In genomic region chr1:169236143-169236542, GRCh38 we compare ENCODE assay signal across 24 cellular contexts.
DNase-seq lines count a peak whose midpoint lies in the region; ATAC-seq, FAIRE-seq and TF ChIP-seq lines count a peak whose summit lies in the region.
"Had no signal": no experiment of that assay in that cellular context is flagged by ENCODE, and none has a peak within 500 bp of the region (broad histone marks: within the 10 kb centered on the region; RNA-seq: fewer than 3 reads in every experiment).

No MANE protein-coding gene starts in this region.

- H3K36me3 Mint-ChIP-seq in Caco-2 (ENCODE audit: insufficient read depth, unreplicated experiment): no peaks in the 10 kb centered on the region
- H3K36me3 Mint-ChIP-seq: WTC11 had no signal

- dilution Hi-C loops in endothelial cell of umbilical vein (cut with MboI; ENCODE audit: extremely low pct_ligation_motif_present, low sequenced_read_pairs): no loop called here

- H3K4me2 ChIP-seq in HepG2 (ENCODE audit: low read depth, low read length): no peak overlapping the region
- no peak overlapping the region for H3K4me2 ChIP-seq in endothelial cell of umbilical vein (ENCODE audit: insufficient read depth, low read length)
- H3K4me2 ChIP-seq: A549 had no signal

- no peaks in the 10 kb centered on the region for H4K20me1 ChIP-seq in HepG2 (ENCODE audit: insufficient read depth, low read length)
- H4K20me1 ChIP-seq in endothelial cell of umbilical vein (replicated peaks; ENCODE audit: control insufficient read depth, extremely low read depth, insufficient read depth, low read length): no peaks in the 10 kb centered on the region

- H3K36me3 ChIP-seq in liver (ENCODE audit: control insufficient read depth in 4 of 4, insufficient read depth in 3 of 4, low read depth in 1 of 4, low read length in 3 of 4) (no peaks in the 10 kb centered on the region), HepG2 (replicated peaks in 1 of 2; ENCODE audit: control insufficient read depth in 1 of 2, insufficient read depth in 2 of 2, low read length in 2 of 2) (no peaks in the 10 kb centered on the region), endothelial cell of umbilical vein (ENCODE audit: control insufficient read depth in 2 of 2, extremely low read depth in 1 of 2, insufficient read depth in 2 of 2, low read length in 2 of 2) (no peaks in the 10 kb centered on the region), upper lobe of right lung (no peaks in the 10 kb centered on the region), Caco-2 (ENCODE audit: control insufficient read depth, insufficient read depth, low read length) (no peaks in the 10 kb centered on the region)
- H3K36me3 ChIP-seq: ascending aorta, colonic mucosa had no signal

- FAIRE-seq in HepG2 (lab: Jason Lieb, UNC): no peak
- no peak for FAIRE-seq in endothelial cell of umbilical vein (lab: Jason Lieb, UNC)
- FAIRE-seq: A549 had no signal

- TF ChIP-seq EP300 in HepG2 (IDR thresholded peaks at IDR 0.05; ENCODE audit: low read depth in 2 of 2, low read length in 2 of 2) (no peak), HepG2 (CRISPR knock-in tag; IDR thresholded peaks at IDR 0.05; ENCODE audit: borderline replicate concordance) (no peak)

- TF ChIP-seq CTCF in liver (IDR thresholded peaks at IDR 0.05; ENCODE audit: low read depth, low read length, missing input control) (peak; percentile 8), HepG2 (CRISPR knock-in tag; IDR thresholded peaks at IDR 0.05) (no peak), endothelial cell of umbilical vein (IDR thresholded peaks at IDR 0.05; ENCODE audit: extremely low read depth in 1 of 2, insufficient read depth in 1 of 2, low read depth in 1 of 2, low read length in 2 of 2) (no peak), upper lobe of right lung (IDR thresholded peaks at IDR 0.05) (no peak), Caco-2 (IDR thresholded peaks at IDR 0.05; ENCODE audit: insufficient read depth in 1 of 2, low read depth in 1 of 2, low read length in 1 of 2, severe bottlenecking in 1 of 2, unreplicated experiment in 1 of 2) (no peak)

- no peak overlapping the region for H3K9ac ChIP-seq in liver (ENCODE audit: low read depth in 1 of 2, low read length in 2 of 2)
- H3K9ac ChIP-seq in HepG2 (ENCODE audit: insufficient read depth, low read depth, low read length): no peak overlapping the region
- H3K9ac ChIP-seq in endothelial cell of umbilical vein (replicated peaks; ENCODE audit: extremely low read depth, insufficient read depth, low read length): no peak overlapping the region

- in situ Hi-C loops in HepG2 (cut with HindIII; ENCODE audit: extremely low pct_ligation_motif_present, low pct_unique_long_range_greater_than_20kb): no loop called here

- H3K4me3 Mint-ChIP-seq in Caco-2 (ENCODE audit: unreplicated experiment): no peak overlapping the region
- H3K4me3 Mint-ChIP-seq: activated CD4-positive, alpha-beta memory T cell treated with anti-CD3 and anti-CD28 coated beads, Interleukin-2, amount 10 ng/mL, durations not matched to agents 7 days and 5 days; activated T-cell treated with anti-CD3 and anti-CD28 coated beads, Interleukin-2, amount 50 U/mL, for 24 hours; H9; WTC11 had no signal

- BruUV-seq in HepG2 (replicated peaks; lab: Mats Ljungman, UMichigan) (no TSS peak), endothelial cell of umbilical vein (replicated peaks; lab: Mats Ljungman, UMichigan) (no TSS peak), Caco-2 (replicated peaks; lab: Mats Ljungman, UMichigan) (no TSS peak)

- no peak for ATAC-seq in HepG2
- ATAC-seq in upper lobe of right lung: no peak
- ATAC-seq in HG02970 (IDR thresholded peaks at IDR 0.05; ENCODE audit: low FRiP score, unreplicated experiment): no peak
- ATAC-seq: A549, WTC11 had no signal

- H3K9me3 ChIP-seq in liver (ENCODE audit: control insufficient read depth in 4 of 4, low read length in 3 of 4) (no peaks in the 10 kb centered on the region), HepG2 (ENCODE audit: low read length) (no peaks in the 10 kb centered on the region), endothelial cell of umbilical vein (replicated peaks; ENCODE audit: control insufficient read depth, insufficient read depth, low read length) (no peaks in the 10 kb centered on the region), upper lobe of right lung (no peaks in the 10 kb centered on the region), Caco-2 (no peaks in the 10 kb centered on the region)
- H3K9me3 ChIP-seq: A549, ascending aorta, colonic mucosa had no signal

- TF ChIP-seq POLR2A in HepG2 (IDR thresholded peaks at IDR 0.05; ENCODE audit: insufficient read depth in 1 of 2, low read depth in 2 of 2, low read length in 2 of 2): no peak
- TF ChIP-seq POLR2A in endothelial cell of umbilical vein (IDR thresholded peaks at IDR 0.05; ENCODE audit: low read depth, low read length): no peak

- H2AFZ ChIP-seq in HepG2 (ENCODE audit: low read length) (no peak overlapping the region), endothelial cell of umbilical vein (ENCODE audit: low read depth, low read length) (no peak overlapping the region)

- H3K79me2 ChIP-seq in HepG2 (ENCODE audit: insufficient read depth, low read length) (no peaks in the 10 kb centered on the region), endothelial cell of umbilical vein (ENCODE audit: control insufficient read depth, insufficient read depth, low read length) (no peaks in the 10 kb centered on the region)

- no peaks in the 10 kb centered on the region for H3K4me1 Mint-ChIP-seq in Caco-2 (ENCODE audit: low read depth, unreplicated experiment)
- H3K4me1 Mint-ChIP-seq: activated CD4-positive, alpha-beta memory T cell treated with anti-CD3 and anti-CD28 coated beads, Interleukin-2, amount 10 ng/mL, durations not matched to agents 7 days and 5 days; WTC11 had no signal

- no peaks in the 10 kb centered on the region for H3K9me3 Mint-ChIP-seq in Caco-2 (ENCODE audit: unreplicated experiment)
- H3K9me3 Mint-ChIP-seq: activated CD4-positive, alpha-beta memory T cell treated with anti-CD3 and anti-CD28 coated beads, Interleukin-2, amount 10 ng/mL, durations not matched to agents 7 days and 5 days; activated T-cell treated with anti-CD3 and anti-CD28 coated beads, Interleukin-2, amount 50 U/mL, for 24 hours; H9; WTC11 had no signal

- intact Hi-C loops in HepG2 (cut with micrococcal nuclease; ENCODE audit: unreplicated experiment) (no loop called here), endothelial cell of umbilical vein (cut with micrococcal nuclease) (loop anchor here (5.0 kb wide), 1 partner anchor 84 kb away; no protein-coding TSS in a partner anchor), upper lobe of right lung (cut with DNase I) (no loop called here), Caco-2 (cut with micrococcal nuclease; ENCODE audit: unreplicated experiment) (no loop called here)

- CTCF ChIA-PET in HepG2 (lab: Yijun Ruan, JAX; ENCODE audit: low intra/inter-chr PET ratio, low total read pairs): no interaction called here
- CTCF ChIA-PET in endothelial cell of umbilical vein (lab: Charles Lee): interaction anchor here (0.9 kb wide), 1 partner anchor 10 kb away, joined by 3 read pairs; no protein-coding TSS in a partner anchor
- CTCF ChIA-PET in Caco-2 (lab: Charles Lee): no interaction called here

- peak overlapping the region in 1 of 2 donors; percentile 54 for H3K27ac ChIP-seq in liver (ENCODE audit: low read depth in 1 of 2, low read length in 2 of 2)
- no peak overlapping the region for H3K27ac ChIP-seq in HepG2 (ENCODE audit: extremely low read length, insufficient read depth, low read length)
- H3K27ac ChIP-seq in endothelial cell of umbilical vein (ENCODE audit: insufficient read depth, low read depth, low read length): no peak overlapping the region
- H3K27ac ChIP-seq in upper lobe of right lung: no peak overlapping the region
- H3K27ac ChIP-seq: A549, C4-2B, colonic mucosa had no signal

- DNase-seq in HepG2 (ENCODE audit: low spot score) (no peak), endothelial cell of umbilical vein (ENCODE audit: low read depth, low spot score) (peak; percentile 5), myocyte (ENCODE audit: low read depth) (peak; percentile 81), upper lobe of right lung (no peak), Caco-2 (no peak)
- DNase-seq in stimulated activated CD4-positive, alpha-beta T cell treated with anti-CD3 and anti-CD28 coated beads, Interleukin-1b, Interleukin-23, amount 100 ng/mL, for 48 hours: no peak
- DNase-seq: activated CD4-positive, alpha-beta memory T cell treated with anti-CD3 and anti-CD28 coated beads, Interleukin-2, amount 10 ng/mL, durations not matched to agents 7 days and 5 days; activated naive CD4-positive, alpha-beta T cell treated with Interleukin-2 at 50 U/mL for 16 hours; activated T-cell treated with anti-CD3 and anti-CD28 coated beads, Interleukin-2, amount 50 U/mL, for 24 hours; colonic mucosa; DMS 273 treated with DMSO at 0.1 percent for 48 hours; GF-D8; H9; NCI-H1417 treated with DMSO at 0.1 percent for 48 hours; NCI-H2171 treated with DMSO at 0.1 percent for 48 hours; NCI-H774; retina; stimulated activated naive CD4-positive, alpha-beta T cell had no signal

- H3K27me3 ChIP-seq in liver (ENCODE audit: control insufficient read depth in 4 of 4, insufficient read depth in 4 of 4, low read length in 3 of 4): no peaks in the 10 kb centered on the region
- H3K27me3 ChIP-seq in HepG2 (ENCODE audit: control insufficient read depth in 1 of 2, insufficient read depth in 2 of 2, low read length in 2 of 2): no peaks in the 10 kb centered on the region
- no peaks in the 10 kb centered on the region for H3K27me3 ChIP-seq in endothelial cell of umbilical vein (ENCODE audit: control insufficient read depth in 2 of 2, insufficient read depth in 2 of 2, low read length in 2 of 2)
- H3K27me3 ChIP-seq in upper lobe of right lung: no peaks in the 10 kb centered on the region
- H3K27me3 ChIP-seq in Caco-2 (replicated peaks; ENCODE audit: control insufficient read depth, insufficient read depth, low read length): no peaks in the 10 kb centered on the region
- H3K27me3 ChIP-seq: ascending aorta, colonic mucosa had no signal

- H3K4me1 ChIP-seq in liver (ENCODE audit: control insufficient read depth in 4 of 4, insufficient read depth in 4 of 4, low read length in 3 of 4) (peaks cover 0 to 33% (median 12%) of the 10 kb centered on the region in 4 donors), HepG2 (ENCODE audit: insufficient read depth, low read length) (no peaks in the 10 kb centered on the region), endothelial cell of umbilical vein (ENCODE audit: control insufficient read depth, extremely low read depth, insufficient read depth, low read length) (peaks cover 12% of the 10 kb centered on the region), upper lobe of right lung (no peaks in the 10 kb centered on the region), Caco-2 (no peaks in the 10 kb centered on the region)
- H3K4me1 ChIP-seq: colonic mucosa had no signal

- H3K9me1 ChIP-seq in endothelial cell of umbilical vein (replicated peaks; ENCODE audit: control insufficient read depth, extremely low read depth, insufficient read depth, low read length): no peaks in the 10 kb centered on the region

- no peak for TF ChIP-seq RAD21 in liver (IDR thresholded peaks at IDR 0.05)
- no peak for TF ChIP-seq RAD21 in HepG2 (CRISPR knock-in tag; IDR thresholded peaks at IDR 0.05)

- no peaks in the 10 kb centered on the region for H3K27me3 Mint-ChIP-seq in Caco-2 (ENCODE audit: insufficient read depth, unreplicated experiment)
- H3K27me3 Mint-ChIP-seq: activated CD4-positive, alpha-beta memory T cell treated with anti-CD3 and anti-CD28 coated beads, Interleukin-2, amount 10 ng/mL, durations not matched to agents 7 days and 5 days; activated T-cell treated with anti-CD3 and anti-CD28 coated beads, Interleukin-2, amount 50 U/mL, for 24 hours had no signal

- WGBS in liver: 21% methylated on average over 1 of the region's 1 CpG
- 94% methylated on average over 1 of the region's 1 CpG for WGBS in HepG2 (ENCODE audit: low lambda C conversion rate)

- POLR2A ChIA-PET in HepG2 (lab: Yijun Ruan, JAX): no interaction called here
- POLR2A ChIA-PET in endothelial cell of umbilical vein (lab: Charles Lee): no interaction called here
- POLR2A ChIA-PET in Caco-2 (lab: Charles Lee): no interaction called here

- H3K4me3 ChIP-seq in liver (ENCODE audit: low read depth in 1 of 3, low read length in 3 of 3): no peak overlapping the region
- no peak overlapping the region for H3K4me3 ChIP-seq in HepG2 (replicated peaks in 1 of 3; ENCODE audit: insufficient read depth in 1 of 3, low read depth in 2 of 3, low read length in 3 of 3)
- H3K4me3 ChIP-seq in endothelial cell of umbilical vein (replicated peaks in 1 of 3; ENCODE audit: insufficient read depth in 1 of 3, low read depth in 1 of 3, low read length in 3 of 3): no peak overlapping the region
- H3K4me3 ChIP-seq in upper lobe of right lung: no peak overlapping the region
- no peak overlapping the region for H3K4me3 ChIP-seq in Caco-2 (ENCODE audit: low read depth, low read length)
- H3K4me3 ChIP-seq: A549, ascending aorta, colonic mucosa had no signal

- H3K27ac Mint-ChIP-seq in Caco-2 (ENCODE audit: unreplicated experiment): no peak overlapping the region
- H3K27ac Mint-ChIP-seq: activated CD4-positive, alpha-beta memory T cell treated with anti-CD3 and anti-CD28 coated beads, Interleukin-2, amount 10 ng/mL, durations not matched to agents 7 days and 5 days; activated T-cell treated with anti-CD3 and anti-CD28 coated beads, Interleukin-2, amount 50 U/mL, for 24 hours; H9; WTC11 had no signal

Comparison
In these comparisons a context has a peak if more than half of its experiments do, and no peak if none do; other contexts are left out.
1. DNase-seq: peak in endothelial cell of umbilical vein (single experiment) and myocyte (single experiment); none in HepG2 (single experiment), upper lobe of right lung (single experiment), stimulated activated CD4-positive, alpha-beta T cell treated with anti-CD3 and anti-CD28 coated beads, Interleukin-1b, Interleukin-23, amount 100 ng/mL, for 48 hours (single experiment) and Caco-2 (0 of 2).